In genomic region chr21:41091561-41091960, GRCh38 we compare ENCODE assay signal across 25 cellular contexts.
"Had no signal": no experiment of that assay in that cellular context is flagged by ENCODE, and none has a peak within 500 bp of the region (broad histone marks: within the 10 kb centered on the region; RNA-seq: fewer than 3 reads in every experiment).

No MANE protein-coding gene starts in this region.

- DNase-seq: Kasumi-1; MG63; NCI-H1048; NCI-H1092 treated with DMSO at 0.1 percent for 48 hours; NCI-H1105 treated with DMSO at 0.1 percent for 48 hours; NCI-H1436; NCI-H146; NCI-H1694; NCI-H1930; NCI-H2171 treated with DMSO at 0.1 percent for 48 hours; NCI-H2227 treated with DMSO at 0.1 percent for 48 hours; NCI-H345; NCI-H446; NCI-H526 treated with DMSO at 0.1 percent for 48 hours; NCI-H774; NK-92 treated with Interleukin-12 subunit alpha and Interleukin-12 subunit beta, amount 100 ng/mL, for 24 hours; OCI-M1; PC-3; Peyer's patch; Right ventricle myocardium superior; RPMI8226; SHP77 treated with DMSO at 0.1 percent for 48 hours; T-cell had no signal

- H3K36me3 ChIP-seq: MG63, Peyer's patch, SJSA1 had no signal

- H3K4me3 ChIP-seq: MG63, Peyer's patch, SJSA1 had no signal

- H3K9me3 ChIP-seq: MG63, Peyer's patch, SJSA1 had no signal

- H3K27ac ChIP-seq: Peyer's patch, SJSA1 had no signal

- ATAC-seq: PC-3, SK-N-SH treated with all-trans-retinoic acid at 6 μM for 48 hours, T-cell had no signal

- H3K4me1 ChIP-seq: Peyer's patch, SJSA1 had no signal

- H3K27me3 ChIP-seq: Peyer's patch, SJSA1 had no signal
